In the genomic region with DNA sequence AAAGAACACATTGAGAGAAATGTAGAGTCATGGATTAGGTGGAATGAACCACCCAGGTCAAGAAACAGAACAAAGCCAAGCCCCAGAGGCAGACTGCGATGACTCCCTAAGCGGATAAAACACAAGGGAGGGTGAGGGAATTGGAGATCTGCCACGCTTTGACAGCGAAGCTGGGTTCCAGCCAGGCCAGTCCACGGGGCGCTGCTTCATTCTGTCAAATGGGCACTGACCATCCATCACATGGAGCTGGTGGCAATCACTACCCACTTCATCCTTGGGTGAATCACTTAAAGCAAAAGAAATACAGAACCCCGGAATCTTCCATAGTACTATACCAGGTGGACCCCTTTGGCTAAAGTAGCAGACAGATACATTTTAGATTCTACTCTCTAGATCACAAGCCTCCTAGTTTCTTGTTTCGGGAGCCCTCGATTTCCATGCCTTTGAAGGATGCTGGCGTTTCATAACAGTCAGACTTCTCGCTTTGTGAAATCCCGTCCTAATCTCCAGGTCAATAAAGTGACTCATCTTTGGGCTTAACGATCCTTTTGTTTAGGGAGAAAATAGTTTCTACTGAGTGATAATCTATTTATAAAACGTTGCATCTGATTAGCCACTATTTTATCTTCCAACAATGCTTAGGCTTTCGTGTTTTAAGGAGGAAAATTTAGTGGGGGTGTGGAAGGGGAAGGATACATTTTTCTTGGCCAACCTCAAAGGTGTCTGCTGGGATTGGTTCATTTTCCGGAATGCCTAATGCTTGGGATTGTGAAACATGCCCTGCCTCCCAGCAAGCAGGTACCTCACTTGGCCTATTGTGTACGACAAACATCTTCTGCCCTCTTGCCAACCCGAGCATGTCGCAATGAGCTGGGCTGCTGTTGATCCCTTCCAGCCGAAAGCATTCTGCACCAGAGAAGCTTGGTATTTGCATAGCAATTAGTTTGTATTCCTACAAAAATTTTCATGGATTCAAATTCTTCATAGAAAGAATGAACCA, we compare ENCODE assay signal across 9 cellular contexts. TPM values are rescaled to one million over a fixed set of nuclear protein-coding genes. Genes with fewer than 3 reads are reported as not detected.
DNase-seq lines count a peak whose midpoint lies in the region; ATAC-seq and TF ChIP-seq lines count a peak whose summit lies in the region.
"Had no signal": no experiment of that assay in that cellular context is flagged by ENCODE, and none has a peak within 500 bp of the region (broad histone marks: within the 10 kb centered on the region; RNA-seq: fewer than 3 reads in every experiment).

No MANE protein-coding gene starts in this region.

- H3K9me3 Mint-ChIP-seq in progenitor cell of endocrine pancreas (ENCODE audit: low read depth): peaks cover 19% of the 10 kb centered on the region
- H3K9me3 Mint-ChIP-seq: activated T-cell treated with anti-CD3 and anti-CD28 coated beads, Interleukin-2, amount 50 U/mL, for 72 hours had no signal

- H3K4me3 Mint-ChIP-seq in progenitor cell of endocrine pancreas (ENCODE audit: low read depth): no peak overlapping the region
- H3K4me3 Mint-ChIP-seq: activated T-cell treated with anti-CD3 and anti-CD28 coated beads, Interleukin-2, amount 50 U/mL, for 72 hours had no signal

- no peak overlapping the region for H3K4me3 ChIP-seq in AG09309 (ENCODE audit: control insufficient read depth, low read depth, low read length)

- H3K27ac ChIP-seq in cingulate gyrus (ENCODE audit: low read depth, low read length): peak overlapping the region; percentile 97

- H3K27ac Mint-ChIP-seq in progenitor cell of endocrine pancreas: no peak overlapping the region
- H3K27ac Mint-ChIP-seq: activated T-cell treated with anti-CD3 and anti-CD28 coated beads, Interleukin-2, amount 50 U/mL, for 72 hours had no signal

- ATAC-seq in HG03135 (IDR thresholded peaks at IDR 0.05; ENCODE audit: unreplicated experiment) (no peak), GM18861 (IDR thresholded peaks at IDR 0.05; ENCODE audit: unreplicated experiment) (no peak)
- ATAC-seq: activated T-cell treated with anti-CD3 and anti-CD28 coated beads, Interleukin-2, amount 50 U/mL, for 72 hours had no signal

- TF ChIP-seq CTCF in AG09309 (IDR thresholded peaks at IDR 0.05; ENCODE audit: control insufficient read depth, insufficient read depth, low read depth, low read length, missing control alignments) (no peak), progenitor cell of endocrine pancreas (IDR thresholded peaks at IDR 0.05; ENCODE audit: unreplicated experiment) (no peak)

- H3K4me1 Mint-ChIP-seq in progenitor cell of endocrine pancreas (ENCODE audit: low read depth): peaks cover 8% of the 10 kb centered on the region

- no peaks in the 10 kb centered on the region for H3K36me3 Mint-ChIP-seq in progenitor cell of endocrine pancreas (ENCODE audit: insufficient read depth)

- peaks cover 30% of the 10 kb centered on the region for H3K27me3 Mint-ChIP-seq in progenitor cell of endocrine pancreas

- peak; percentile 24 for DNase-seq in AG09309 (ENCODE audit: low read depth)
- peak; percentile 75 for DNase-seq in MV-4-11 (lab: John Stamatoyannopoulos, UW)
- peak; percentile 83 for DNase-seq in midbrain (lab: John Stamatoyannopoulos, UW)
- no peak for DNase-seq in progenitor cell of endocrine pancreas (ENCODE audit: low spot score, unreplicated experiment)
- DNase-seq in DMS114 treated with DMSO at 0.1 percent for 48 hours (lab: John Stamatoyannopoulos, UW; ENCODE audit: unreplicated experiment): no peak
- DNase-seq: activated T-cell treated with anti-CD3 and anti-CD28 coated beads, Interleukin-2, amount 50 U/mL, for 72 hours had no signal

RNA-seq across cellular contexts. Expression of a gene that starts 44.1 kb away (rescaled TPM):
- 38.4 and 46.2 TPM in 2 replicates for total RNA-seq in progenitor cell of endocrine pancreas

Comparison
In these comparisons a context has a peak if more than half of its experiments do, and no peak if none do; other contexts are left out.
1. DNase-seq: peak in AG09309 (single experiment), MV-4-11 (single experiment) and midbrain (single experiment); none in progenitor cell of endocrine pancreas (single experiment) and DMS114 treated with DMSO at 0.1 percent for 48 hours (single experiment).